7 cellular contexts compared by ENCODE assay signal in genomic region chr17:80145076-80146075, GRCh38. TPM values are rescaled to one million over a fixed set of nuclear protein-coding genes. Genes with fewer than 3 reads are reported as not detected.
DNase-seq lines count a peak whose midpoint lies in the region; TF ChIP-seq lines count a peak whose summit lies in the region.

No MANE protein-coding gene starts in this region.

- H3K27ac Mint-ChIP-seq in T-helper 1 cell treated with Interleukin-12 subunit alpha and Interleukin-12 subunit beta and Interleukin-4 antibody, amounts not matched to agents 30 μg/mL and 1 μg/mL, for 36 hours: peak overlapping the region; percentile 64

- H3K27ac ChIP-seq in HEK293 (ENCODE audit: extremely low read depth, low read depth, low read length): 0 out of 2 replicates have a peak overlapping the region, but pooled peaks have one; percentile 75
- no peak overlapping the region for H3K27ac ChIP-seq in skeletal muscle tissue (ENCODE audit: low read depth, low read length)

- peak overlapping the region; percentile 88 to 93 (median 90) for H3K9ac ChIP-seq in skeletal muscle tissue (ENCODE audit: low read depth in 1 of 3, low read length in 3 of 3)

- H3K36me3 Mint-ChIP-seq in T-helper 1 cell treated with Interleukin-12 subunit alpha and Interleukin-12 subunit beta and Interleukin-4 antibody, amounts not matched to agents 30 μg/mL and 1 μg/mL, for 36 hours (ENCODE audit: low read depth): peaks cover 28% of the 10 kb centered on the region

- CTCF ChIA-PET in HEK293 (lab: Yijun Ruan, JAX): interaction anchor here (0.6 to 2.6 kb wide), 11 partner anchors 11 to 515 kb away, joined by 3 to 16 read pairs (median 4); partner anchors contain the start of gene GAA

- H3K4me3 ChIP-seq in HEK293 (ENCODE audit: low read depth, low read length) (peak overlapping the region; percentile 97), foreskin fibroblast (ENCODE audit: low read depth in 1 of 2, low read length in 2 of 2) (peak overlapping the region; percentile 85 to 91), skeletal muscle tissue (ENCODE audit: low read length in 3 of 3) (peak overlapping the region; percentile 87 to 95 (median 92))

- DNase-seq in foreskin fibroblast (peak in 1 of 2 donors; percentile 16), C1 segment of cervical spinal cord (lab: John Stamatoyannopoulos, UW) (no peak), NAMALWA (ENCODE audit: low spot score) (no peak), iPS-NIHi11 (ENCODE audit: low spot score) (no peak)

- POLR2A ChIA-PET in HEK293 (lab: Yijun Ruan, JAX): interaction anchor here (0.6 to 2.8 kb wide), 18 partner anchors 12 to 400 kb away, joined by 3 to 24 read pairs (median 4); partner anchors contain the start of genes GAA, RNF213, SGSH and SLC26A11

- peaks cover 25% of the 10 kb centered on the region for H3K4me1 Mint-ChIP-seq in T-helper 1 cell treated with Interleukin-12 subunit alpha and Interleukin-12 subunit beta and Interleukin-4 antibody, amounts not matched to agents 30 μg/mL and 1 μg/mL, for 36 hours (ENCODE audit: low read depth)

- H3K36me3 ChIP-seq in HEK293 (ENCODE audit: control insufficient read depth in 2 of 2, insufficient read depth in 1 of 2, low read length in 2 of 2) (peaks cover 42 to 54% of the 10 kb centered on the region in 2 experiments), skeletal muscle tissue (ENCODE audit: control insufficient read depth in 3 of 3, insufficient read depth in 3 of 3, low read length in 3 of 3) (peaks cover 28 to 33% (median 29%) of the 10 kb centered on the region in 3 donors)

- H3K9me3 Mint-ChIP-seq in T-helper 1 cell treated with Interleukin-12 subunit alpha and Interleukin-12 subunit beta and Interleukin-4 antibody, amounts not matched to agents 30 μg/mL and 1 μg/mL, for 36 hours: no peaks in the 10 kb centered on the region

- H3K9me3 ChIP-seq in HEK293 (ENCODE audit: control insufficient read depth, insufficient read depth, low read depth, low read length) (no peaks in the 10 kb centered on the region), skeletal muscle tissue (ENCODE audit: control insufficient read depth in 3 of 3, low read length in 3 of 3) (no peaks in the 10 kb centered on the region)

- TF ChIP-seq CTCF in HEK293 (tag by site-specific recombination; IDR thresholded peaks at IDR 0.05) (no peak), foreskin fibroblast (IDR thresholded peaks at IDR 0.05; ENCODE audit: low read depth, low read length) (no peak)

- H3K4me1 ChIP-seq in HEK293 (ENCODE audit: control insufficient read depth, insufficient read depth, low read length): no peaks in the 10 kb centered on the region; the same call in 1 of the 2 replicates
- H3K4me1 ChIP-seq in skeletal muscle tissue (ENCODE audit: control insufficient read depth in 3 of 3, insufficient read depth in 3 of 3, low read length in 3 of 3): peaks cover 16 to 25% (median 18%) of the 10 kb centered on the region in 3 donors

- peak overlapping the region; percentile 93 for H3K4me3 Mint-ChIP-seq in T-helper 1 cell treated with Interleukin-12 subunit alpha and Interleukin-12 subunit beta and Interleukin-4 antibody, amounts not matched to agents 30 μg/mL and 1 μg/mL, for 36 hours

- H3K27me3 Mint-ChIP-seq in T-helper 1 cell treated with Interleukin-12 subunit alpha and Interleukin-12 subunit beta and Interleukin-4 antibody, amounts not matched to agents 30 μg/mL and 1 μg/mL, for 36 hours (ENCODE audit: low read depth): no peaks in the 10 kb centered on the region

- no peaks in the 10 kb centered on the region for H3K27me3 ChIP-seq in skeletal muscle tissue (ENCODE audit: control insufficient read depth in 3 of 3, insufficient read depth in 3 of 3, low read length in 3 of 3)

TF ChIP-seq in HEK293, 187 proteins besides CTCF, POLR2A, EP300 and RAD21:
- TF ChIP-seq ZBTB17 (tag by site-specific recombination; IDR thresholded peaks at IDR 0.05): 0 out of 2 replicates have a peak, but pooled peaks have one; percentile 28
- no peak for TF ChIP-seq ZNF548 (tag by site-specific recombination; IDR thresholded peaks at IDR 0.05)
- TF ChIP-seq ZNF274 (IDR thresholded peaks at IDR 0.05; ENCODE audit: low read length): no peak
- no peak for TF ChIP-seq ZNF274 (tag by site-specific recombination; IDR thresholded peaks at IDR 0.05; ENCODE audit: borderline replicate concordance)
- no peak for TF ChIP-seq ZNF664 (tag by site-specific recombination; IDR thresholded peaks at IDR 0.05)

RNA-seq across cellular contexts. Expression of gene EIF4A3, which starts 1.6 kb away (rescaled TPM):
- total RNA-seq in skeletal muscle tissue: 71.5 TPM

RNA-seq across cellular contexts. Expression of gene CARD14, which starts 24.5 kb away (rescaled TPM):
- 0.52 TPM for total RNA-seq in skeletal muscle tissue

RNA-seq across cellular contexts. Expression of gene GAA, which starts 44.0 kb away (rescaled TPM):
- total RNA-seq in skeletal muscle tissue: 14.1 TPM
